In genomic region chr11:83938148-83938547, GRCh38 we compare ENCODE assay signal across 23 cellular contexts.
DNase-seq lines count a peak whose midpoint lies in the region; ATAC-seq and TF ChIP-seq lines count a peak whose summit lies in the region.
"Had no signal": no experiment of that assay in that cellular context is flagged by ENCODE, and none has a peak within 500 bp of the region (broad histone marks: within the 10 kb centered on the region; RNA-seq: fewer than 3 reads in every experiment).

No MANE protein-coding gene starts in this region.

- no peaks in the 10 kb centered on the region for H3K27me3 Mint-ChIP-seq in Caco-2 (ENCODE audit: insufficient read depth, unreplicated experiment)
- H3K27me3 Mint-ChIP-seq: activated CD4-positive, alpha-beta T cell treated with anti-CD3 and anti-CD28 coated beads, Interleukin-2, amount 10 ng/mL, durations not matched to agents 7 days and 5 days; CD4-positive, alpha-beta memory T cell; dendritic cell treated with granulocyte-macrophage colony-stimulating factor and Interleukin-4, amounts not matched to agents 40 ng/mL and 50 ng/mL, for 4 days had no signal

- peak overlapping the region; percentile 39 for H3K4me3 ChIP-seq in OCI-LY3 (ENCODE audit: low read length)
- no peak overlapping the region for H3K4me3 ChIP-seq in Caco-2 (ENCODE audit: low read depth, low read length)
- H3K4me3 ChIP-seq: left lung, PC-9, sigmoid colon had no signal

- BruUV-seq in Caco-2 (replicated peaks; lab: Mats Ljungman, UMichigan), result no TSS peak

- intact Hi-C loops in Caco-2 (cut with micrococcal nuclease; ENCODE audit: unreplicated experiment), result no loop called here

- peak overlapping the region; percentile 52 for H2AFZ ChIP-seq in OCI-LY3 (ENCODE audit: low read depth, low read length)
- H2AFZ ChIP-seq: PC-9 had no signal

- H3K36me3 Mint-ChIP-seq in Caco-2 (ENCODE audit: insufficient read depth, unreplicated experiment), result no peaks in the 10 kb centered on the region
- H3K36me3 Mint-ChIP-seq: CD4-positive, alpha-beta memory T cell; mesothelial cell of epicardium had no signal

- CTCF ChIA-PET in Caco-2 (lab: Charles Lee), result no interaction called here

- TF ChIP-seq CTCF in OCI-LY3 (IDR thresholded peaks at IDR 0.05; ENCODE audit: low read depth, low read length), result no peak
- TF ChIP-seq CTCF in Caco-2 (IDR thresholded peaks at IDR 0.05; ENCODE audit: insufficient read depth in 1 of 2, low read depth in 1 of 2, low read length in 1 of 2, severe bottlenecking in 1 of 2, unreplicated experiment in 1 of 2), result no peak

- H3K27ac Mint-ChIP-seq in Caco-2 (ENCODE audit: unreplicated experiment), result no peak overlapping the region
- H3K27ac Mint-ChIP-seq: activated CD4-positive, alpha-beta T cell treated with anti-CD3 and anti-CD28 coated beads, Interleukin-2, amount 10 ng/mL, durations not matched to agents 7 days and 5 days; CD4-positive, alpha-beta memory T cell; dendritic cell treated with granulocyte-macrophage colony-stimulating factor and Interleukin-4, amounts not matched to agents 40 ng/mL and 50 ng/mL, for 4 days; mesothelial cell of epicardium; nephron progenitor cell had no signal

- peaks cover 5% of the 10 kb centered on the region; the same call in 1 of the 2 replicates for H3K9me3 ChIP-seq in OCI-LY3 (ENCODE audit: insufficient read depth, low read length)
- H3K9me3 ChIP-seq in Caco-2, result no peaks in the 10 kb centered on the region
- H3K9me3 ChIP-seq: left lung, sigmoid colon had no signal

- H3K36me3 ChIP-seq in OCI-LY3 (replicated peaks; ENCODE audit: low read depth, low read length) (peaks cover 5% of the 10 kb centered on the region), Caco-2 (ENCODE audit: control insufficient read depth, insufficient read depth, low read length) (no peaks in the 10 kb centered on the region)
- H3K36me3 ChIP-seq: left lung, sigmoid colon had no signal

- peak; percentile 80 for ATAC-seq in GM18867 (IDR thresholded peaks at IDR 0.05; ENCODE audit: unreplicated experiment)
- peak; percentile 86 for ATAC-seq in GM21526 (IDR thresholded peaks at IDR 0.05; ENCODE audit: low FRiP score, unreplicated experiment)
- peak; percentile 88 for ATAC-seq in HG03025 (IDR thresholded peaks at IDR 0.05; ENCODE audit: low FRiP score, unreplicated experiment)
- ATAC-seq: HCT116, left lung had no signal

- peak overlapping the region; percentile 53 for H3K9ac ChIP-seq in OCI-LY3 (ENCODE audit: low read length)

- no peak overlapping the region for H3K4me3 Mint-ChIP-seq in Caco-2 (ENCODE audit: unreplicated experiment)
- H3K4me3 Mint-ChIP-seq: activated CD4-positive, alpha-beta T cell treated with anti-CD3 and anti-CD28 coated beads, Interleukin-2, amount 10 ng/mL, durations not matched to agents 7 days and 5 days; dendritic cell treated with granulocyte-macrophage colony-stimulating factor and Interleukin-4, amounts not matched to agents 40 ng/mL and 50 ng/mL, for 4 days; mesothelial cell of epicardium; nephron progenitor cell had no signal

- peak overlapping the region; percentile 81 for H3K4me2 ChIP-seq in OCI-LY3 (ENCODE audit: low read length)
- H3K4me2 ChIP-seq: PC-9 had no signal

- H3K9me3 Mint-ChIP-seq in Caco-2 (ENCODE audit: unreplicated experiment), result no peaks in the 10 kb centered on the region
- H3K9me3 Mint-ChIP-seq: nephron progenitor cell had no signal

- H4K20me1 ChIP-seq in OCI-LY3 (ENCODE audit: insufficient read depth, low read length), result no peaks in the 10 kb centered on the region

- no peaks in the 10 kb centered on the region for H3K79me2 ChIP-seq in OCI-LY3 (ENCODE audit: low read length)

- H3K4me1 ChIP-seq in OCI-LY3 (ENCODE audit: low read length) (peaks cover 28% of the 10 kb centered on the region), Caco-2 (no peaks in the 10 kb centered on the region)
- H3K4me1 ChIP-seq: left lung, sigmoid colon had no signal

- POLR2A ChIA-PET in Caco-2 (lab: Charles Lee), result no interaction called here

- H3K27ac ChIP-seq in OCI-LY3 (ENCODE audit: low read length), result peak overlapping the region; percentile 78
- H3K27ac ChIP-seq: left lung, PC-9, sigmoid colon, VCaP had no signal

- H3K4me1 Mint-ChIP-seq in Caco-2 (ENCODE audit: low read depth, unreplicated experiment), result no peaks in the 10 kb centered on the region
- H3K4me1 Mint-ChIP-seq: activated CD4-positive, alpha-beta T cell treated with anti-CD3 and anti-CD28 coated beads, Interleukin-2, amount 10 ng/mL, durations not matched to agents 7 days and 5 days; CD4-positive, alpha-beta memory T cell; mesothelial cell of epicardium; nephron progenitor cell had no signal

- no peaks in the 10 kb centered on the region for H3K27me3 ChIP-seq in OCI-LY3 (ENCODE audit: low read depth, low read length)
- no peaks in the 10 kb centered on the region; the same call in 1 of the 2 replicates for H3K27me3 ChIP-seq in Caco-2 (replicated peaks; ENCODE audit: control insufficient read depth, insufficient read depth, low read length)
- H3K27me3 ChIP-seq: left lung, sigmoid colon had no signal

- no peak for DNase-seq in Caco-2
- no peak for DNase-seq in activated naive CD4-positive, alpha-beta T cell (lab: John Stamatoyannopoulos, UW)
- no peak for DNase-seq in activated naive CD4-positive, alpha-beta T cell treated with anti-CD3 and anti-CD28 coated beads, Interleukin-2, amount 50 U/mL, for 16 hours
- DNase-seq in NCI-H1436 (lab: John Stamatoyannopoulos, UW), result no peak
- DNase-seq: activated CD4-positive, alpha-beta T cell treated with anti-CD3 and anti-CD28 coated beads, Interleukin-2, amount 10 ng/mL, durations not matched to agents 7 days and 5 days; CD4-positive, alpha-beta memory T cell; glutamatergic neuron; left lung; NCI-H1417 treated with DMSO at 0.1 percent for 48 hours; NCI-H526; nephron progenitor cell; PC-9; posterior cingulate gyrus; sigmoid colon; substantia nigra had no signal
